8 cellular contexts compared by ENCODE assay signal in genomic region chr11:16613401-16614381, GRCh38.
DNase-seq lines count a peak whose midpoint lies in the region; ATAC-seq and TF ChIP-seq lines count a peak whose summit lies in the region.

No MANE protein-coding gene starts in this region.

- ATAC-seq in HG02884 (IDR thresholded peaks at IDR 0.05; ENCODE audit: unreplicated experiment) (peak; percentile 99), body of pancreas (peak; percentile 97)

- H3K27ac ChIP-seq in body of pancreas (peak overlapping the region; percentile 4 to 65 (median 40)), iPS DF 6.9 (ENCODE audit: low read length) (no peak overlapping the region)

- peak; percentile 75 to 83 for DNase-seq in NCI-H2081 (lab: John Stamatoyannopoulos, UW)
- DNase-seq in NCI-H2081 treated with DMSO at 0.1 percent for 48 hours (lab: John Stamatoyannopoulos, UW): no peak
- peak; percentile 86 to 96 (median 92) for DNase-seq in NCI-H1417 (lab: John Stamatoyannopoulos, UW)
- DNase-seq in SW 1271 (lab: John Stamatoyannopoulos, UW): peak; percentile 34 to 79
- DNase-seq in body of pancreas: peak; percentile 88 to 93 (median 90)
- no peak for DNase-seq in iPS DF 6.9 (ENCODE audit: low read depth, low spot score)
- peak; percentile 44 for DNase-seq in retinal pigment epithelial cell (ENCODE audit: low read depth)

- peak in 2 of 3 donors; percentile 30 to 40 for TF ChIP-seq POLR2A in body of pancreas (IDR thresholded peaks at IDR 0.05)

- H3K36me3 ChIP-seq in body of pancreas (replicated peaks in 1 of 2; ENCODE audit: insufficient read depth in 1 of 2, low read depth in 2 of 2) (no peaks in the 10 kb centered on the region), iPS DF 6.9 (ENCODE audit: control insufficient read depth, insufficient read depth, low read length) (no peaks in the 10 kb centered on the region)

- H3K27me3 ChIP-seq in body of pancreas: no peaks in the 10 kb centered on the region
- H3K27me3 ChIP-seq in iPS DF 6.9 (ENCODE audit: control insufficient read depth, insufficient read depth, low read length): peaks cover 55% of the 10 kb centered on the region

- H3K9me3 ChIP-seq in body of pancreas: no peaks in the 10 kb centered on the region
- no peaks in the 10 kb centered on the region for H3K9me3 ChIP-seq in iPS DF 6.9 (ENCODE audit: control insufficient read depth, insufficient read depth, low read length)

- H3K4me1 ChIP-seq in body of pancreas: peaks cover 19% of the 10 kb centered on the region
- peaks cover 2% of the 10 kb centered on the region; the same call in 1 of the 2 replicates for H3K4me1 ChIP-seq in iPS DF 6.9 (ENCODE audit: control insufficient read depth, insufficient read depth, low read length)

- peak overlapping the region in 1 of 2 donors; percentile 1 for H3K4me3 ChIP-seq in body of pancreas
- H3K4me3 ChIP-seq in iPS DF 6.9 (ENCODE audit: low read length): peak overlapping the region; percentile 6; the same call in 1 of the 2 replicates
- peak overlapping the region; percentile 60 for H3K4me3 ChIP-seq in retinal pigment epithelial cell (ENCODE audit: low read length)

- peak; percentile 81 to 95 (median 91) for TF ChIP-seq CTCF in body of pancreas (IDR thresholded peaks at IDR 0.05)
- peak; percentile 90 for TF ChIP-seq CTCF in retinal pigment epithelial cell (conservative IDR thresholded peaks at IDR 0.05; ENCODE audit: low read depth, low read length)

- intact Hi-C loops in body of pancreas (cut with DNase I): loop anchor here (5.0 to 10.0 kb wide), 2 partner anchors 969 to 1286 kb away; no protein-coding TSS in a partner anchor

- WGBS in body of pancreas, 2 donors: 0 to 1% methylated on average over 50 to 74 of the region's 74 CpGs
- no CpG with 5 or more reads among the region's 74 CpGs for whole genome bisulfite sequencing in iPS DF 6.9 (ENCODE audit: insufficient coverage, insufficient read length)

Comparison
In these comparisons a context has a peak if more than half of its experiments do, and no peak if none do; other contexts are left out.
1. DNase-seq: peak in NCI-H2081 (2 of 2), NCI-H1417 (3 of 3), SW 1271 (2 of 2), body of pancreas (4 of 4) and retinal pigment epithelial cell (single experiment); none in NCI-H2081 treated with DMSO at 0.1 percent for 48 hours (single experiment) and iPS DF 6.9 (single experiment).